Comparison of ENCODE assay signal across 8 cellular contexts in genomic region chr3:101561630-101562328, GRCh38. TPM values are rescaled to one million over a fixed set of nuclear protein-coding genes. Genes with fewer than 3 reads are reported as not detected.
A peak's percentile ranks its signal among the peaks of the same experiment; 100 is the strongest.
DNase-seq lines count a peak whose midpoint lies in the region; ATAC-seq, FAIRE-seq and TF ChIP-seq lines count a peak whose summit lies in the region.

TRMT10C (plus strand) TSS chr3:101561868; CDS start chr3:101564782, 2,914 bp downstream.

- under 1% methylated on average over 35 of the region's 35 CpGs for WGBS in smooth muscle cell (ENCODE audit: low lambda C conversion rate)

- DNase-seq in ACHN (peak; percentile 92), NCI-H2227 treated with DMSO at 0.1 percent for 48 hours (lab: John Stamatoyannopoulos, UW) (peak; percentile 83), bronchial epithelial cell (ENCODE audit: low read depth) (peak; percentile 89), iPS-NIHi7 (ENCODE audit: extremely low spot score) (peak; percentile 93), smooth muscle cell (lab: John Stamatoyannopoulos, UW; ENCODE audit: unreplicated experiment) (peak; percentile 52)

- peak; percentile 98 for ATAC-seq in GM18870 (IDR thresholded peaks at IDR 0.05; ENCODE audit: unreplicated experiment)
- ATAC-seq in HG03135 (IDR thresholded peaks at IDR 0.05; ENCODE audit: unreplicated experiment): peak; percentile 99

- H3K36me3 ChIP-seq in bronchial epithelial cell (ENCODE audit: control insufficient read depth, insufficient read depth, low read length): peaks cover 1% of the 10 kb centered on the region
- H3K36me3 ChIP-seq in smooth muscle cell (ENCODE audit: low read depth): peaks cover 11% of the 10 kb centered on the region

- H3K4me1 ChIP-seq in smooth muscle cell (ENCODE audit: low read depth): peaks cover 6% of the 10 kb centered on the region

- H3K4me3 ChIP-seq in WI38 (ENCODE audit: low read depth, low read length): peak within 1 kb of the TSS; percentile 96
- H3K4me3 ChIP-seq in bronchial epithelial cell (ENCODE audit: low read depth, low read length): peak within 1 kb of the TSS; percentile 99
- peak within 1 kb of the TSS; percentile 79 for H3K4me3 ChIP-seq in smooth muscle cell

- peaks cover 46% of the 10 kb centered on the region for H3K79me2 ChIP-seq in smooth muscle cell (ENCODE audit: low read depth)

- TF ChIP-seq CTCF in WI38 (IDR thresholded peaks at IDR 0.05; ENCODE audit: low read depth, low read length) (no peak), bronchial epithelial cell (IDR thresholded peaks at IDR 0.05; ENCODE audit: insufficient read depth, low read length, severe bottlenecking) (no peak), smooth muscle cell (IDR thresholded peaks at IDR 0.05; ENCODE audit: borderline replicate concordance, insufficient read depth, poor library complexity, severe bottlenecking) (no peak)

- H2AFZ ChIP-seq in smooth muscle cell (ENCODE audit: low read depth): peak within 1 kb of the TSS; percentile 63

- in situ Hi-C loops in ACHN (cut with HindIII; ENCODE audit: low pct_ligation_motif_present, low pct_unique_long_range_greater_than_20kb, low sequenced_read_pairs): no loop called here

- H3K9ac ChIP-seq in smooth muscle cell (ENCODE audit: low read depth): peak within 1 kb of the TSS; percentile 91

- H3K27me3 ChIP-seq in bronchial epithelial cell (ENCODE audit: control insufficient read depth, insufficient read depth, low read length) (no peaks in the 10 kb centered on the region), smooth muscle cell (ENCODE audit: low read depth) (no peaks in the 10 kb centered on the region)

- FAIRE-seq in bronchial epithelial cell (lab: Jason Lieb, UNC): peak; percentile 79

- H3K9me3 ChIP-seq in smooth muscle cell (replicated peaks; ENCODE audit: low read depth): no peaks in the 10 kb centered on the region

- H3F3A ChIP-seq in smooth muscle cell (ENCODE audit: low read depth): peaks cover 3% of the 10 kb centered on the region

- peak within 1 kb of the TSS; percentile 82 for H3K27ac ChIP-seq in smooth muscle cell (ENCODE audit: low read depth)

- peak within 1 kb of the TSS; percentile 90 for H3K4me2 ChIP-seq in smooth muscle cell

- peaks cover 22% of the 10 kb centered on the region for H4K20me1 ChIP-seq in smooth muscle cell (ENCODE audit: low read depth)

RNA-seq across cellular contexts. Expression of gene TRMT10C, which starts in this region (rescaled TPM):
- 23.2 and 25.0 TPM in 2 replicates for total RNA-seq in bronchial epithelial cell
- 34.5 and 35.3 TPM in 2 replicates for total RNA-seq in smooth muscle cell
- 25.8 and 28.2 TPM in 2 replicates for polyA plus RNA-seq in smooth muscle cell

Comparison
In these comparisons a context has a peak if more than half of its experiments do, and no peak if none do; other contexts are left out.
1. Peak in every context shown above with its lines: DNase-seq, ATAC-seq, H3K4me3 ChIP-seq and H3K27ac ChIP-seq.